1 cellular context compared by ENCODE assay signal in the genomic region with DNA sequence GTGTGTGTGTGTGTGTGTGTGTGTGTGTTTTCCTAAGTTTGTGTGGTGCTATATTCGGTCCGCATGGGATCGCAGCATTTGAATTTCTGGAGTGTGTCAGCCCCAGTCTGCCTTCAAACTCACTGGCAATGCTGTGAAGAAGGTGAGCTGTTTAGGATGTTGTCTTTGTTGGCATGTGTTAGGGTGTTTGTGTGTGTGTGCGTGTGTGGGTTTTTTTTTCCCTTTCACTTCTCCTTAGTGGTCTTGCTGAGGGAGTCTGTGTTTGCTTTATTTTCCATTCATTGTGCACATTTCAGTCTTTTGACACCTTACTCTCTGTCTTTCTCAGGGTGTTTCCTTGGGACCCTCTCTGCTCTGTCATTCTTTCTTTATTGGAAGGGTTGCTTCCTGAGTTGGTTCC.
TF ChIP-seq lines count a peak whose summit lies in the region.

No MANE protein-coding gene starts in this region.

TF ChIP-seq in neural cell, 6 proteins besides CTCF, POLR2A, EP300 and RAD21:
- TF ChIP-seq REST (IDR thresholded peaks at IDR 0.05; ENCODE audit: borderline replicate concordance) (no peak), TAF1 (IDR thresholded peaks at IDR 0.05; ENCODE audit: low read depth) (no peak), POLR2AphosphoS5 (IDR thresholded peaks at IDR 0.05) (no peak), MXI1 (conservative IDR thresholded peaks at IDR 0.05; ENCODE audit: poor library complexity, severe bottlenecking) (no peak), EZH2 (IDR thresholded peaks at IDR 0.05; ENCODE audit: borderline replicate concordance, insufficient read depth, low read length, poor library complexity, severe bottlenecking) (no peak), SMC3 (conservative IDR thresholded peaks at IDR 0.05; ENCODE audit: poor library complexity) (no peak)
